ENCODE assay signal across 31 cellular contexts in genomic region chr15:40495516-40495915, GRCh38.
"Had no signal": no experiment of that assay in that cellular context is flagged by ENCODE, and none has a peak within 500 bp of the region (broad histone marks: within the 10 kb centered on the region; RNA-seq: fewer than 3 reads in every experiment).

No MANE protein-coding gene starts in this region.

- H3K27ac ChIP-seq: brain microvascular endothelial cell, esophagus muscularis mucosa, foreskin keratinocyte, gastrocnemius medialis, heart left ventricle had no signal

- H3K4me1 ChIP-seq: esophagus muscularis mucosa, gastrocnemius medialis had no signal

- H3K27me3 Mint-ChIP-seq: activated naive CD8-positive, alpha-beta T cell had no signal

- H3K4me3 Mint-ChIP-seq: activated CD4-positive, alpha-beta memory T cell treated with anti-CD3 and anti-CD28 coated beads, Interleukin-2, amount 10 ng/mL, durations not matched to agents 7 days and 5 days; activated CD4-positive, alpha-beta T cell treated with anti-CD3 and anti-CD28 coated beads for 36 hours; activated CD4-positive, alpha-beta T cell treated with anti-CD3 and anti-CD28 coated beads, Interleukin-2, amount 10 ng/mL, durations not matched to agents 24 days and 14 days; activated CD8-positive, alpha-beta memory T cell treated with anti-CD3 and anti-CD28 coated beads, Interleukin-2, amount 10 ng/mL, durations not matched to agents 7 days and 5 days; activated naive CD4-positive, alpha-beta T cell treated with anti-CD3 and anti-CD28 coated beads for 36 hours; activated naive CD8-positive, alpha-beta T cell; activated T-helper 1 cell treated with anti-CD3 and anti-CD28 coated beads, Interleukin-12 subunit alpha, Interleukin-12 subunit beta, Interleukin-2, Interleukin-4 antibody, amounts not matched to agents 30 ng/mL and 10 ng/mL and 1 ng/mL, durations not matched to agents 14 hours and 24 hours and 36 hours; central memory CD8-positive, alpha-beta T cell; effector memory CD8-positive, alpha-beta T cell; T-cell; T-helper 2 cell treated with Interferon-gamma antibody and Interleukin-4, amounts not matched to agents 5 μg/mL and 100 μg/mL, for 36 hours had no signal

- H3K36me3 ChIP-seq: brain microvascular endothelial cell, esophagus muscularis mucosa, gastrocnemius medialis, heart left ventricle had no signal

- ATAC-seq: activated CD4-positive, alpha-beta T cell treated with anti-CD3 and anti-CD28 coated beads for 36 hours; activated CD8-positive, alpha-beta memory T cell treated with anti-CD3 and anti-CD28 coated beads, Interleukin-2, amount 10 ng/mL, durations not matched to agents 7 days and 5 days; effector memory CD8-positive, alpha-beta T cell; foreskin keratinocyte; gastrocnemius medialis; heart left ventricle; T-cell; T-helper 17 cell had no signal

- H3K36me3 Mint-ChIP-seq: activated CD8-positive, alpha-beta memory T cell treated with anti-CD3 and anti-CD28 coated beads, Interleukin-2, amount 10 ng/mL, durations not matched to agents 7 days and 5 days; activated naive CD8-positive, alpha-beta T cell; T-cell had no signal

- H3K4me3 ChIP-seq: esophagus muscularis mucosa, gastrocnemius medialis, heart left ventricle had no signal

- DNase-seq: activated CD4-positive, alpha-beta memory T cell treated with anti-CD3 and anti-CD28 coated beads, Interleukin-2, amount 10 ng/mL, durations not matched to agents 7 days and 5 days; activated CD4-positive, alpha-beta T cell treated with anti-CD3 and anti-CD28 coated beads for 36 hours; activated CD4-positive, alpha-beta T cell treated with anti-CD3 and anti-CD28 coated beads, Interleukin-2, amount 10 ng/mL, durations not matched to agents 24 days and 14 days; activated CD4-positive, CD25-positive, alpha-beta regulatory T cell; activated CD4-positive, CD25-positive, alpha-beta regulatory T cell treated with anti-CD3 and anti-CD28 coated beads, Interleukin-2, amount 50 U/mL, for 72 hours; activated CD8-positive, alpha-beta memory T cell treated with anti-CD3 and anti-CD28 coated beads, Interleukin-2, amount 10 ng/mL, durations not matched to agents 7 days and 5 days; activated CD8-positive, alpha-beta memory T cell treated with anti-CD3 and anti-CD28 coated beads, Interleukin-2, amount 50 U/mL, for 4 hours; activated effector memory CD4-positive, alpha-beta T cell treated with anti-CD3 and anti-CD28 coated beads, Interleukin-2, amount 50 U/mL, for 16 hours; activated naive CD4-positive, alpha-beta T cell treated with anti-CD3 and anti-CD28 coated beads for 36 hours; activated T-cell treated with anti-CD3 and anti-CD28 coated beads, Interleukin-2, amount 50 U/mL, for 1 hour; amniotic stem cell; anterior cingulate cortex; brain microvascular endothelial cell; cortex of kidney; dermis blood vessel endothelial cell; effector CD4-positive, alpha-beta T cell; effector memory CD8-positive, alpha-beta T cell; erythroblast; foreskin keratinocyte; gastrocnemius medialis; glutamatergic neuron; heart left ventricle; T-cell; T-helper 17 cell; T1000 had no signal

- H3K27ac Mint-ChIP-seq: activated CD4-positive, alpha-beta memory T cell treated with anti-CD3 and anti-CD28 coated beads, Interleukin-2, amount 10 ng/mL, durations not matched to agents 7 days and 5 days; activated CD4-positive, alpha-beta T cell treated with anti-CD3 and anti-CD28 coated beads for 36 hours; activated CD4-positive, alpha-beta T cell treated with anti-CD3 and anti-CD28 coated beads, Interleukin-2, amount 10 ng/mL, durations not matched to agents 24 days and 14 days; activated CD8-positive, alpha-beta memory T cell treated with anti-CD3 and anti-CD28 coated beads, Interleukin-2, amount 10 ng/mL, durations not matched to agents 7 days and 5 days; activated naive CD4-positive, alpha-beta T cell treated with anti-CD3 and anti-CD28 coated beads for 36 hours; activated T-helper 1 cell treated with anti-CD3 and anti-CD28 coated beads, Interleukin-12 subunit alpha, Interleukin-12 subunit beta, Interleukin-2, Interleukin-4 antibody, amounts not matched to agents 30 ng/mL and 10 ng/mL and 1 ng/mL, durations not matched to agents 14 hours and 24 hours and 36 hours; activated T-helper 2 cell treated with anti-CD3 and anti-CD28 coated beads, Interferon-gamma antibody, Interleukin-2, Interleukin-4, amounts not matched to agents 10 μg/mL and 5 μg/mL and 100 μg/mL, durations not matched to agents 14 hours and 24 hours and 36 hours; effector memory CD8-positive, alpha-beta T cell; T-cell; T-helper 17 cell; T-helper 2 cell treated with Interferon-gamma antibody and Interleukin-4, amounts not matched to agents 5 μg/mL and 100 μg/mL, for 36 hours had no signal

- H3K9me3 Mint-ChIP-seq: activated CD4-positive, alpha-beta memory T cell treated with anti-CD3 and anti-CD28 coated beads, Interleukin-2, amount 10 ng/mL, durations not matched to agents 7 days and 5 days; activated CD4-positive, alpha-beta T cell treated with anti-CD3 and anti-CD28 coated beads, Interleukin-2, amount 10 ng/mL, durations not matched to agents 24 days and 14 days; activated naive CD4-positive, alpha-beta T cell treated with anti-CD3 and anti-CD28 coated beads for 36 hours; activated T-helper 1 cell treated with anti-CD3 and anti-CD28 coated beads, Interleukin-12 subunit alpha, Interleukin-12 subunit beta, Interleukin-2, Interleukin-4 antibody, amounts not matched to agents 30 ng/mL and 10 ng/mL and 1 ng/mL, durations not matched to agents 14 hours and 24 hours and 36 hours; activated T-helper 2 cell treated with anti-CD3 and anti-CD28 coated beads, Interferon-gamma antibody, Interleukin-2, Interleukin-4, amounts not matched to agents 10 μg/mL and 5 μg/mL and 100 μg/mL, durations not matched to agents 14 hours and 24 hours and 36 hours; central memory CD8-positive, alpha-beta T cell; effector memory CD8-positive, alpha-beta T cell; T-cell; T-helper 2 cell treated with Interferon-gamma antibody and Interleukin-4, amounts not matched to agents 5 μg/mL and 100 μg/mL, for 36 hours had no signal

- H3K9me3 ChIP-seq: esophagus muscularis mucosa, gastrocnemius medialis, heart left ventricle had no signal

- H3K27me3 ChIP-seq: brain microvascular endothelial cell, foreskin keratinocyte, gastrocnemius medialis, heart left ventricle had no signal
